Comparison of ENCODE assay signal across 15 cellular contexts in genomic region chr12:68771223-68771925, GRCh38. TPM values are rescaled to one million over a fixed set of nuclear protein-coding genes. Genes with fewer than 3 reads are reported as not detected.
DNase-seq lines count a peak whose midpoint lies in the region; ATAC-seq and TF ChIP-seq lines count a peak whose summit lies in the region.
"Had no signal": no experiment of that assay in that cellular context is flagged by ENCODE, and none has a peak within 500 bp of the region (broad histone marks: within the 10 kb centered on the region; RNA-seq: fewer than 3 reads in every experiment).

No MANE protein-coding gene starts in this region.

- DNase-seq in erythroblast (lab: John Stamatoyannopoulos, UW) (peak; percentile 40 to 85), lower lobe of right lung (no peak), MCF 10A (ENCODE audit: unreplicated experiment) (no peak), COR-L47 (lab: John Stamatoyannopoulos, UW) (no peak)
- DNase-seq: BE2C, GM23248, NCI-H1436 treated with DMSO at 0.1 percent for 48 hours, NCI-H226, NCI-H69, Peyer's patch, Right ventricle myocardium superior had no signal

- H3K27me3 ChIP-seq in DOHH2 (ENCODE audit: control insufficient read depth, low read length) = no peaks in the 10 kb centered on the region
- no peaks in the 10 kb centered on the region for H3K27me3 ChIP-seq in SU-DHL-6 (ENCODE audit: low read length)
- H3K27me3 ChIP-seq in lower lobe of right lung (ENCODE audit: low read depth) = no peaks in the 10 kb centered on the region
- H3K27me3 ChIP-seq: BE2C, Peyer's patch had no signal

- no peak overlapping the region for H3K9ac ChIP-seq in SU-DHL-6 (ENCODE audit: low read length)
- H3K9ac ChIP-seq: GM23248 had no signal

- H3K27ac ChIP-seq in DOHH2 (ENCODE audit: low read depth, low read length) (peak overlapping the region; percentile 94), SU-DHL-6 (ENCODE audit: low read depth, low read length) (peak overlapping the region; percentile 87), lower lobe of right lung (no peak overlapping the region)
- H3K27ac ChIP-seq: GM23248, Peyer's patch had no signal

- ATAC-seq in GM18858 (IDR thresholded peaks at IDR 0.05; ENCODE audit: unreplicated experiment) = no peak
- no peak for ATAC-seq in lower lobe of right lung
- ATAC-seq: GM12878 had no signal

- no peak overlapping the region for H2AFZ ChIP-seq in SU-DHL-6 (ENCODE audit: low read depth, low read length, severe bottlenecking)
- H2AFZ ChIP-seq: GM23248 had no signal

- no TSS peak for BruUV-seq in MCF 10A (replicated peaks; lab: Mats Ljungman, UMichigan)

- peaks cover 46% of the 10 kb centered on the region for H3F3A ChIP-seq in DOHH2 (ENCODE audit: control insufficient read depth, insufficient read depth)
- peaks cover 41% of the 10 kb centered on the region for H3F3A ChIP-seq in SU-DHL-6 (ENCODE audit: insufficient read depth)

- 0 out of 2 replicates have a peak, but pooled peaks cover 5% of the 10 kb centered on the region for H3K79me2 ChIP-seq in DOHH2 (ENCODE audit: control insufficient read depth, low read length)
- H3K79me2 ChIP-seq in SU-DHL-6 (ENCODE audit: insufficient read depth, low read length) = no peaks in the 10 kb centered on the region

- H3K9me3 Mint-ChIP-seq in MCF 10A (ENCODE audit: unreplicated experiment) = no peaks in the 10 kb centered on the region

- H3K36me3 ChIP-seq in DOHH2 (ENCODE audit: control insufficient read depth, low read length) (peaks cover 25% of the 10 kb centered on the region), SU-DHL-6 (ENCODE audit: low read length) (no peaks in the 10 kb centered on the region), lower lobe of right lung (peaks cover 13% of the 10 kb centered on the region)
- H3K36me3 ChIP-seq: BE2C had no signal

- peak overlapping the region; percentile 23 for H3K4me2 ChIP-seq in DOHH2 (ENCODE audit: low read length)
- H3K4me2 ChIP-seq in SU-DHL-6 (ENCODE audit: low read depth, low read length, poor library complexity, severe bottlenecking) = peak overlapping the region; percentile 12

- H3K4me1 ChIP-seq in DOHH2 (ENCODE audit: control insufficient read depth, low read length) (peaks cover 80% of the 10 kb centered on the region), lower lobe of right lung (no peaks in the 10 kb centered on the region)
- H3K4me1 ChIP-seq: Peyer's patch had no signal

- no peaks in the 10 kb centered on the region for H3K9me2 ChIP-seq in DOHH2 (replicated peaks; ENCODE audit: control insufficient read depth, low read length)
- H3K9me2 ChIP-seq in SU-DHL-6 (replicated peaks; ENCODE audit: insufficient read depth, low read length) = no peaks in the 10 kb centered on the region

- CTCF ChIA-PET in MCF 10A (lab: Yijun Ruan, JAX) = no interaction called here

- no peaks in the 10 kb centered on the region for H3K27me3 Mint-ChIP-seq in MCF 10A (ENCODE audit: insufficient read depth, unreplicated experiment)

- no peak overlapping the region for H3K4me3 Mint-ChIP-seq in MCF 10A (ENCODE audit: unreplicated experiment)

- peaks cover 17% of the 10 kb centered on the region for H3K36me3 Mint-ChIP-seq in MCF 10A (ENCODE audit: insufficient read depth, unreplicated experiment)

- H4K20me1 ChIP-seq in DOHH2 (ENCODE audit: control insufficient read depth, insufficient read depth, low read depth, low read length) = no peaks in the 10 kb centered on the region
- no peaks in the 10 kb centered on the region for H4K20me1 ChIP-seq in SU-DHL-6 (ENCODE audit: low read depth, low read length)

- intact Hi-C loops in lower lobe of right lung (cut with DNase I) = no loop called here
- intact Hi-C loops in MCF 10A (cut with micrococcal nuclease) = no loop called here

- POLR2A ChIA-PET in MCF 10A (lab: Yijun Ruan, JAX) = interaction anchor here (0.8 to 0.9 kb wide), 2 partner anchors 24 to 87 kb away, joined by 3 to 4 read pairs; no protein-coding TSS in a partner anchor

- H3K9me3 ChIP-seq in DOHH2 (ENCODE audit: control insufficient read depth, insufficient read depth, low read length) = no peaks in the 10 kb centered on the region
- H3K9me3 ChIP-seq in SU-DHL-6 (ENCODE audit: insufficient read depth, low read length) = no peaks in the 10 kb centered on the region
- no peaks in the 10 kb centered on the region for H3K9me3 ChIP-seq in lower lobe of right lung
- H3K9me3 ChIP-seq: Peyer's patch had no signal

- no peak for TF ChIP-seq CTCF in DOHH2 (IDR thresholded peaks at IDR 0.05; ENCODE audit: low read depth, low read length, poor library complexity, severe bottlenecking)
- TF ChIP-seq CTCF in SU-DHL-6 (IDR thresholded peaks at IDR 0.05; ENCODE audit: insufficient read depth, low read length, poor library complexity, severe bottlenecking) = no peak
- TF ChIP-seq CTCF in lower lobe of right lung (IDR thresholded peaks at IDR 0.05) = no peak
- TF ChIP-seq CTCF in MCF 10A (IDR thresholded peaks at IDR 0.05; ENCODE audit: unreplicated experiment) = no peak

- H3K27ac Mint-ChIP-seq in MCF 10A (ENCODE audit: low read depth, unreplicated experiment) = no peak overlapping the region

- H3K4me1 Mint-ChIP-seq in MCF 10A (ENCODE audit: insufficient read depth, unreplicated experiment) = no peaks in the 10 kb centered on the region

- H3K4me3 ChIP-seq in DOHH2 (ENCODE audit: low read length) = no peak overlapping the region; the same call in 1 of the 2 replicates
- H3K4me3 ChIP-seq in SU-DHL-6 (ENCODE audit: insufficient read depth, low read length, poor library complexity, severe bottlenecking) = no peak overlapping the region
- H3K4me3 ChIP-seq in lower lobe of right lung = no peak overlapping the region
- H3K4me3 ChIP-seq: GM12878, GM23248, Peyer's patch had no signal

- TF ChIP-seq POLR2A in erythroblast (IDR thresholded peaks at IDR 0.05; ENCODE audit: low read length) = no peak

RNA-seq across cellular contexts. Expression of gene SLC35E3, which starts 25.4 kb away (rescaled TPM):
- total RNA-seq in lower lobe of right lung (16.5 TPM), MCF 10A (2022) (7.3 and 7.6 TPM in 2 replicates)

RNA-seq across cellular contexts. Expression of gene MDM2, which starts 36.6 kb away (rescaled TPM):
- 136 TPM for total RNA-seq in lower lobe of right lung
- total RNA-seq in MCF 10A (2022) = 353 and 383 TPM in 2 replicates

Comparison
In these comparisons a context has a peak if more than half of its experiments do, and no peak if none do; other contexts are left out.
1. DNase-seq: peak in erythroblast (2 of 2); none in lower lobe of right lung (single experiment), MCF 10A (single experiment) and COR-L47 (single experiment).